1 cellular context compared by ENCODE assay signal in the genomic region with DNA sequence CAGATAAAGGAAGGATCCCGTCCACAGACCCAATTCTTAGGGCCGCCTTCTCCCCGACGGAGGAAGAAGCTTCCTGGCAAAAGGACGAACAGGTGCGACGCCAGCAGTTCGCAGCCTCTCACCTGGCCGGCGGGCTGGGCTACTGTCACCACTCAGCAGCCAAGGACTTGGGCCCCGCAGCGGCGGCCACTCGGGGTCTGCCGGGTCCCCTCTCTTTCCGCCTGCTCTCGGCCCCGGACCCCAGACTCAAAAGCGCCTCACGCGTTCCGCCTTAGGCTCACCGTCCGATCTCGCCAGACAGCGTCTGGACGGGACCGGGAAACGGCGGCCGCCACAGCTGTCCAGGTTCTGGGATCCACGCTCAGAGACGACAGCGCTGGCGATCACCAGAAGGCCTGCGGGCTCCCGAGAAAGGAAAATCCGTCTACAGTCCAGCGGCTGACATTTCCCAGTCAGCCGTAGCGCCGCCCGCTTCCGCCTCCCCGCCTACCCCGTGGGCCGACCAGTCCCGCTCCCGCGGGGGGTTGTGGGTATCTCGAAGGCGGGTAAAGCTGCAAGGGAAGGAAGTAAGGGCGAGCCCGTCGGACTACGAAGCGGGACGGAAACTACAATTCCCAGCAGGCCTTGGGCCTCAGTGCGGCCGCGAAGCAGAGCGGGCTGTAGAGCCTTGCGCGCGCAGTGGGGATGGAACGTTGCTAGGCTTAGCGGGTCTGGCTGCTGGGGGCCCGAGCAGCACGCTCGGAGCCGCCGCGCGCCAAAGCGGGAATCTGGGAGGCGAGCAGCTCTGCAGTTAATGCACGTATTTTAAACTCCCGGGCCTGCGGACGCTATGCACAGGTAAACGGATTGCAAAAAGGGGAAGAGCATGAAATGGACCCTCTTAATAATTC.
A peak's percentile ranks its signal among the peaks of the same experiment; 100 is the strongest.
TF ChIP-seq lines count a peak whose summit lies in the region.

A gene (minus strand): TSS at position 454 of the 890 bp plus-strand sequence. CDS start 8,538 bp downstream, outside the sequence.
A gene (plus strand): TSS at position 678 of the 890 bp plus-strand sequence. CDS start 152 bp downstream, at position 830.

TF ChIP-seq in HepG2, 621 proteins besides CTCF, POLR2A, EP300 and RAD21 (continued from another document and continues in another):
- TF ChIP-seq, protein P1, sequence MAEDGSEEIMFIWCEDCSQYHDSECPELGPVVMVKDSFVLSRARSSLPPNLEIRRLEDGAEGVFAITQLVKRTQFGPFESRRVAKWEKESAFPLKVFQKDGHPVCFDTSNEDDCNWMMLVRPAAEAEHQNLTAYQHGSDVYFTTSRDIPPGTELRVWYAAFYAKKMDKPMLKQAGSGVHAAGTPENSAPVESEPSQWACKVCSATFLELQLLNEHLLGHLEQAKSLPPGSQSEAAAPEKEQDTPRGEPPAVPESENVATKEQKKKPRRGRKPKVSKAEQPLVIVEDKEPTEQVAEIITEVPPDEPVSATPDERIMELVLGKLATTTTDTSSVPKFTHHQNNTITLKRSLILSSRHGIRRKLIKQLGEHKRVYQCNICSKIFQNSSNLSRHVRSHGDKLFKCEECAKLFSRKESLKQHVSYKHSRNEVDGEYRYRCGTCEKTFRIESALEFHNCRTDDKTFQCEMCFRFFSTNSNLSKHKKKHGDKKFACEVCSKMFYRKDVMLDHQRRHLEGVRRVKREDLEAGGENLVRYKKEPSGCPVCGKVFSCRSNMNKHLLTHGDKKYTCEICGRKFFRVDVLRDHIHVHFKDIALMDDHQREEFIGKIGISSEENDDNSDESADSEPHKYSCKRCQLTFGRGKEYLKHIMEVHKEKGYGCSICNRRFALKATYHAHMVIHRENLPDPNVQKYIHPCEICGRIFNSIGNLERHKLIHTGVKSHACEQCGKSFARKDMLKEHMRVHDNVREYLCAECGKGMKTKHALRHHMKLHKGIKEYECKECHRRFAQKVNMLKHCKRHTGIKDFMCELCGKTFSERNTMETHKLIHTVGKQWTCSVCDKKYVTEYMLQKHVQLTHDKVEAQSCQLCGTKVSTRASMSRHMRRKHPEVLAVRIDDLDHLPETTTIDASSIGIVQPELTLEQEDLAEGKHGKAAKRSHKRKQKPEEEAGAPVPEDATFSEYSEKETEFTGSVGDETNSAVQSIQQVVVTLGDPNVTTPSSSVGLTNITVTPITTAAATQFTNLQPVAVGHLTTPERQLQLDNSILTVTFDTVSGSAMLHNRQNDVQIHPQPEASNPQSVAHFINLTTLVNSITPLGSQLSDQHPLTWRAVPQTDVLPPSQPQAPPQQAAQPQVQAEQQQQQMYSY (CRISPR knock-in tag; IDR thresholded peaks at IDR 0.05): no peak
- peak; percentile 32; the same call in 1 of the 2 replicates for TF ChIP-seq ZNF205 (CRISPR knock-in tag; IDR thresholded peaks at IDR 0.05)
- TF ChIP-seq ZNF792 (CRISPR knock-in tag; IDR thresholded peaks at IDR 0.05): peak; percentile 79
- TF ChIP-seq ZSCAN12 (CRISPR knock-in tag; IDR thresholded peaks at IDR 0.05): 0 out of 2 replicates have a peak, but pooled peaks have one; percentile 30
- TF ChIP-seq ATF1 (CRISPR knock-in tag; IDR thresholded peaks at IDR 0.05): peak; percentile 16; the same call in 1 of the 2 replicates
- peak; percentile 76; the same call in 1 of the 2 replicates for TF ChIP-seq ZNF83 (CRISPR knock-in tag; IDR thresholded peaks at IDR 0.05; ENCODE audit: borderline replicate concordance)
- peak; percentile 81 for TF ChIP-seq ERF (CRISPR knock-in tag; IDR thresholded peaks at IDR 0.05)
- peak; percentile 84; the same call in 1 of the 2 replicates for TF ChIP-seq ZNF564 (CRISPR knock-in tag; IDR thresholded peaks at IDR 0.05)
- peak; percentile 99 for TF ChIP-seq ELF1 (CRISPR knock-in tag; IDR thresholded peaks at IDR 0.05)
- peak; percentile 43; the same call in 1 of the 2 replicates for TF ChIP-seq ZBTB7B (CRISPR knock-in tag; IDR thresholded peaks at IDR 0.05)
- TF ChIP-seq, protein P2, sequence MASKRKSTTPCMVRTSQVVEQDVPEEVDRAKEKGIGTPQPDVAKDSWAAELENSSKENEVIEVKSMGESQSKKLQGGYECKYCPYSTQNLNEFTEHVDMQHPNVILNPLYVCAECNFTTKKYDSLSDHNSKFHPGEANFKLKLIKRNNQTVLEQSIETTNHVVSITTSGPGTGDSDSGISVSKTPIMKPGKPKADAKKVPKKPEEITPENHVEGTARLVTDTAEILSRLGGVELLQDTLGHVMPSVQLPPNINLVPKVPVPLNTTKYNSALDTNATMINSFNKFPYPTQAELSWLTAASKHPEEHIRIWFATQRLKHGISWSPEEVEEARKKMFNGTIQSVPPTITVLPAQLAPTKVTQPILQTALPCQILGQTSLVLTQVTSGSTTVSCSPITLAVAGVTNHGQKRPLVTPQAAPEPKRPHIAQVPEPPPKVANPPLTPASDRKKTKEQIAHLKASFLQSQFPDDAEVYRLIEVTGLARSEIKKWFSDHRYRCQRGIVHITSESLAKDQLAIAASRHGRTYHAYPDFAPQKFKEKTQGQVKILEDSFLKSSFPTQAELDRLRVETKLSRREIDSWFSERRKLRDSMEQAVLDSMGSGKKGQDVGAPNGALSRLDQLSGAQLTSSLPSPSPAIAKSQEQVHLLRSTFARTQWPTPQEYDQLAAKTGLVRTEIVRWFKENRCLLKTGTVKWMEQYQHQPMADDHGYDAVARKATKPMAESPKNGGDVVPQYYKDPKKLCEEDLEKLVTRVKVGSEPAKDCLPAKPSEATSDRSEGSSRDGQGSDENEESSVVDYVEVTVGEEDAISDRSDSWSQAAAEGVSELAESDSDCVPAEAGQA (IDR thresholded peaks at IDR 0.05; ENCODE audit: low read depth): 0 out of 2 replicates have a peak, but pooled peaks have one; percentile 20
- TF ChIP-seq, protein P2 (CRISPR knock-in tag; IDR thresholded peaks at IDR 0.05; ENCODE audit: borderline replicate concordance): no peak
- TF ChIP-seq FOXA1 (IDR thresholded peaks at IDR 0.05): no peak
- TF ChIP-seq FOXA1 (CRISPR knock-in tag; IDR thresholded peaks at IDR 0.05): no peak
- peak; percentile 58 for TF ChIP-seq NFYC (CRISPR knock-in tag; IDR thresholded peaks at IDR 0.05)
- peak; percentile 82; the same call in 1 of the 2 replicates for TF ChIP-seq TOPORS (CRISPR knock-in tag; IDR thresholded peaks at IDR 0.05)
- peak; percentile 78 for TF ChIP-seq SP4 (CRISPR knock-in tag; IDR thresholded peaks at IDR 0.05)
- TF ChIP-seq ZFP90 (CRISPR knock-in tag; IDR thresholded peaks at IDR 0.05; ENCODE audit: borderline replicate concordance): 0 out of 2 replicates have a peak, but pooled peaks have one; percentile 37
- TF ChIP-seq PHF21A (CRISPR knock-in tag; IDR thresholded peaks at IDR 0.05): 0 out of 2 replicates have a peak, but pooled peaks have one; percentile 17
- TF ChIP-seq ZFP82 (CRISPR knock-in tag; IDR thresholded peaks at IDR 0.05; ENCODE audit: borderline replicate concordance): 0 out of 2 replicates have a peak, but pooled peaks have one; percentile 14
- TF ChIP-seq, protein P3, sequence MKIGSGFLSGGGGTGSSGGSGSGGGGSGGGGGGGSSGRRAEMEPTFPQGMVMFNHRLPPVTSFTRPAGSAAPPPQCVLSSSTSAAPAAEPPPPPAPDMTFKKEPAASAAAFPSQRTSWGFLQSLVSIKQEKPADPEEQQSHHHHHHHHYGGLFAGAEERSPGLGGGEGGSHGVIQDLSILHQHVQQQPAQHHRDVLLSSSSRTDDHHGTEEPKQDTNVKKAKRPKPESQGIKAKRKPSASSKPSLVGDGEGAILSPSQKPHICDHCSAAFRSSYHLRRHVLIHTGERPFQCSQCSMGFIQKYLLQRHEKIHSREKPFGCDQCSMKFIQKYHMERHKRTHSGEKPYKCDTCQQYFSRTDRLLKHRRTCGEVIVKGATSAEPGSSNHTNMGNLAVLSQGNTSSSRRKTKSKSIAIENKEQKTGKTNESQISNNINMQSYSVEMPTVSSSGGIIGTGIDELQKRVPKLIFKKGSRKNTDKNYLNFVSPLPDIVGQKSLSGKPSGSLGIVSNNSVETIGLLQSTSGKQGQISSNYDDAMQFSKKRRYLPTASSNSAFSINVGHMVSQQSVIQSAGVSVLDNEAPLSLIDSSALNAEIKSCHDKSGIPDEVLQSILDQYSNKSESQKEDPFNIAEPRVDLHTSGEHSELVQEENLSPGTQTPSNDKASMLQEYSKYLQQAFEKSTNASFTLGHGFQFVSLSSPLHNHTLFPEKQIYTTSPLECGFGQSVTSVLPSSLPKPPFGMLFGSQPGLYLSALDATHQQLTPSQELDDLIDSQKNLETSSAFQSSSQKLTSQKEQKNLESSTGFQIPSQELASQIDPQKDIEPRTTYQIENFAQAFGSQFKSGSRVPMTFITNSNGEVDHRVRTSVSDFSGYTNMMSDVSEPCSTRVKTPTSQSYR (CRISPR knock-in tag; IDR thresholded peaks at IDR 0.05; ENCODE audit: borderline replicate concordance): peak; percentile 9; the same call in 1 of the 2 replicates
- TF ChIP-seq, protein P4, sequence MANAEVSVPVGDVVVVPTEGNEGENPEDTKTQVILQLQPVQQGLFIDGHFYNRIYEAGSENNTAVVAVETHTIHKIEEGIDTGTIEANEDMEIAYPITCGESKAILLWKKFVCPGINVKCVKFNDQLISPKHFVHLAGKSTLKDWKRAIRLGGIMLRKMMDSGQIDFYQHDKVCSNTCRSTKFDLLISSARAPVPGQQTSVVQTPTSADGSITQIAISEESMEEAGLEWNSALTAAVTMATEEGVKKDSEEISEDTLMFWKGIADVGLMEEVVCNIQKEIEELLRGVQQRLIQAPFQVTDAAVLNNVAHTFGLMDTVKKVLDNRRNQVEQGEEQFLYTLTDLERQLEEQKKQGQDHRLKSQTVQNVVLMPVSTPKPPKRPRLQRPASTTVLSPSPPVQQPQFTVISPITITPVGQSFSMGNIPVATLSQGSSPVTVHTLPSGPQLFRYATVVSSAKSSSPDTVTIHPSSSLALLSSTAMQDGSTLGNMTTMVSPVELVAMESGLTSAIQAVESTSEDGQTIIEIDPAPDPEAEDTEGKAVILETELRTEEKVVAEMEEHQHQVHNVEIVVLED (CRISPR knock-in tag; IDR thresholded peaks at IDR 0.05; ENCODE audit: borderline replicate concordance): peak; percentile 89
- TF ChIP-seq, protein P5, sequence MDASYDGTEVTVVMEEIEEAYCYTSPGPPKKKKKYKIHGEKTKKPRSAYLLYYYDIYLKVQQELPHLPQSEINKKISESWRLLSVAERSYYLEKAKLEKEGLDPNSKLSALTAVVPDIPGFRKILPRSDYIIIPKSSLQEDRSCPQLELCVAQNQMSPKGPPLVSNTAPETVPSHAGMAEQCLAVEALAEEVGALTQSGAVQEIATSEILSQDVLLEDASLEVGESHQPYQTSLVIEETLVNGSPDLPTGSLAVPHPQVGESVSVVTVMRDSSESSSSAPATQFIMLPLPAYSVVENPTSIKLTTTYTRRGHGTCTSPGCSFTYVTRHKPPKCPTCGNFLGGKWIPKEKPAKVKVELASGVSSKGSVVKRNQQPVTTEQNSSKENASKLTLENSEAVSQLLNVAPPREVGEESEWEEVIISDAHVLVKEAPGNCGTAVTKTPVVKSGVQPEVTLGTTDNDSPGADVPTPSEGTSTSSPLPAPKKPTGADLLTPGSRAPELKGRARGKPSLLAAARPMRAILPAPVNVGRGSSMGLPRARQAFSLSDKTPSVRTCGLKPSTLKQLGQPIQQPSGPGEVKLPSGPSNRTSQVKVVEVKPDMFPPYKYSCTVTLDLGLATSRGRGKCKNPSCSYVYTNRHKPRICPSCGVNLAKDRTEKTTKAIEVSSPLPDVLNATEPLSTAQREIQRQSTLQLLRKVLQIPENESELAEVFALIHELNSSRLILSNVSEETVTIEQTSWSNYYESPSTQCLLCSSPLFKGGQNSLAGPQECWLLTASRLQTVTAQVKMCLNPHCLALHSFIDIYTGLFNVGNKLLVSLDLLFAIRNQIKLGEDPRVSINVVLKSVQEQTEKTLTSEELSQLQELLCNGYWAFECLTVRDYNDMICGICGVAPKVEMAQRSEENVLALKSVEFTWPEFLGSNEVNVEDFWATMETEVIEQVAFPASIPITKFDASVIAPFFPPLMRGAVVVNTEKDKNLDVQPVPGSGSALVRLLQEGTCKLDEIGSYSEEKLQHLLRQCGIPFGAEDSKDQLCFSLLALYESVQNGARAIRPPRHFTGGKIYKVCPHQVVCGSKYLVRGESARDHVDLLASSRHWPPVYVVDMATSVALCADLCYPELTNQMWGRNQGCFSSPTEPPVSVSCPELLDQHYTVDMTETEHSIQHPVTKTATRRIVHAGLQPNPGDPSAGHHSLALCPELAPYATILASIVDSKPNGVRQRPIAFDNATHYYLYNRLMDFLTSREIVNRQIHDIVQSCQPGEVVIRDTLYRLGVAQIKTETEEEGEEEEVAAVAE (CRISPR knock-in tag; IDR thresholded peaks at IDR 0.05; ENCODE audit: borderline replicate concordance): peak; percentile 81; the same call in 1 of the 2 replicates
- TF ChIP-seq, protein P6, sequence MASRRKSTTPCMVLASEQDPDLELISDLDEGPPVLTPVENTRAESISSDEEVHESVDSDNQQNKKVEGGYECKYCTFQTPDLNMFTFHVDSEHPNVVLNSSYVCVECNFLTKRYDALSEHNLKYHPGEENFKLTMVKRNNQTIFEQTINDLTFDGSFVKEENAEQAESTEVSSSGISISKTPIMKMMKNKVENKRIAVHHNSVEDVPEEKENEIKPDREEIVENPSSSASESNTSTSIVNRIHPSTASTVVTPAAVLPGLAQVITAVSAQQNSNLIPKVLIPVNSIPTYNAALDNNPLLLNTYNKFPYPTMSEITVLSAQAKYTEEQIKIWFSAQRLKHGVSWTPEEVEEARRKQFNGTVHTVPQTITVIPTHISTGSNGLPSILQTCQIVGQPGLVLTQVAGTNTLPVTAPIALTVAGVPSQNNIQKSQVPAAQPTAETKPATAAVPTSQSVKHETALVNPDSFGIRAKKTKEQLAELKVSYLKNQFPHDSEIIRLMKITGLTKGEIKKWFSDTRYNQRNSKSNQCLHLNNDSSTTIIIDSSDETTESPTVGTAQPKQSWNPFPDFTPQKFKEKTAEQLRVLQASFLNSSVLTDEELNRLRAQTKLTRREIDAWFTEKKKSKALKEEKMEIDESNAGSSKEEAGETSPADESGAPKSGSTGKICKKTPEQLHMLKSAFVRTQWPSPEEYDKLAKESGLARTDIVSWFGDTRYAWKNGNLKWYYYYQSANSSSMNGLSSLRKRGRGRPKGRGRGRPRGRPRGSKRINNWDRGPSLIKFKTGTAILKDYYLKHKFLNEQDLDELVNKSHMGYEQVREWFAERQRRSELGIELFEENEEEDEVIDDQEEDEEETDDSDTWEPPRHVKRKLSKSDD (CRISPR knock-in tag; IDR thresholded peaks at IDR 0.05; ENCODE audit: low read depth): peak; percentile 31; the same call in 1 of the 2 replicates
- TF ChIP-seq NFKB2 (CRISPR knock-in tag; IDR thresholded peaks at IDR 0.05; ENCODE audit: borderline replicate concordance): peak; percentile 32; the same call in 1 of the 2 replicates
